Comparison of ENCODE assay signal across 1 cellular context in genomic region chr12:120439646-120440247, GRCh38.
TF ChIP-seq lines count a peak whose summit lies in the region.

No MANE protein-coding gene starts in this region.

TF ChIP-seq in endothelial cell of umbilical vein, 7 proteins besides CTCF, POLR2A, EP300 and RAD21:
- TF ChIP-seq GATA2 (IDR thresholded peaks at IDR 0.05; ENCODE audit: insufficient read depth, insufficient read length, low read depth, low read length) = no peak
- no peak for TF ChIP-seq MAX (IDR thresholded peaks at IDR 0.05; ENCODE audit: insufficient read depth, insufficient read length)
- no peak for TF ChIP-seq EZH2 (IDR thresholded peaks at IDR 0.05; ENCODE audit: borderline replicate concordance, low read depth, low read length, severe bottlenecking)
- no peak for TF ChIP-seq JUN (IDR thresholded peaks at IDR 0.05; ENCODE audit: borderline replicate concordance, insufficient read depth, insufficient read length, low read depth)
